10 cellular contexts compared by ENCODE assay signal in the genomic region with DNA sequence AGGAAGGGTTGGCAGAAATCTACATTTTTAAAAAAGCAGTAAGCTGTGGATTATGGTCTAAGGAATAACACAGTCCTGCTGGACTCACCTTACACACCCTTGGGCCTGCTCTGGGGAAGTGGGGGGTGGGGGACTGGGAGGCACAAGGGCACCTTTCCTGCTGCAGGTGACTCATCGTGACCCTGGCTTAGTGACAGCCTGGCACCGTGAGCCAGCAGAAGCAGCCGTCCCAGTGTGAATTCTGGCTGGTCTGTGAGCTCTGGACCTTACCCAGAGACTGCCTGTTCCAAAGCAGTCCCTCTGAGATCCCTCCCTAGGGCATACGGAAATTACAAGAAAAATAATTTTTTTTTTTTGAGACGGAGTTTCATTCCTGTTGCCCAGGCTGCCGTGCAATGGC. TPM values are rescaled to one million over a fixed set of nuclear protein-coding genes. Genes with fewer than 3 reads are reported as not detected.
DNase-seq lines count a peak whose midpoint lies in the region; ATAC-seq and TF ChIP-seq lines count a peak whose summit lies in the region.
"Had no signal": no experiment of that assay in that cellular context is flagged by ENCODE, and none has a peak within 500 bp of the region (broad histone marks: within the 10 kb centered on the region; RNA-seq: fewer than 3 reads in every experiment).

No MANE protein-coding gene starts in this region.

- no peaks in the 10 kb centered on the region; the same call in 1 of the 2 replicates for H4K20me1 ChIP-seq in GM23338 (replicated peaks; ENCODE audit: insufficient read depth)

- BruUV-seq in A673 (replicated peaks; lab: Mats Ljungman, UMichigan), result no TSS peak

- H3K36me3 Mint-ChIP-seq in GM23338 (ENCODE audit: low read depth), result peaks cover 12% of the 10 kb centered on the region; the same call in 2 of the 3 replicates

- POLR2A ChIA-PET in A673 (lab: Charles Lee; ENCODE audit: low non-redundant PET), result interaction anchor here (0.5 to 0.7 kb wide), 2 partner anchors 43 to 91 kb away, joined by 4 read pairs; no protein-coding TSS in a partner anchor

- H3K9me3 ChIP-seq in A673 (ENCODE audit: low read depth, low read length, poor library complexity, severe bottlenecking) (no peaks in the 10 kb centered on the region), lung (ENCODE audit: control insufficient read depth in 2 of 2, insufficient read depth in 1 of 2, low read length in 1 of 2) (no peaks in the 10 kb centered on the region)

- H3K27me3 ChIP-seq in A673 (replicated peaks; ENCODE audit: insufficient read depth, low read depth, low read length, poor library complexity), result no peaks in the 10 kb centered on the region
- H3K27me3 ChIP-seq in lung (ENCODE audit: control insufficient read depth, insufficient read depth), result no peaks in the 10 kb centered on the region
- H3K27me3 ChIP-seq in GM23338 (ENCODE audit: insufficient read depth), result no peaks in the 10 kb centered on the region

- H3K36me3 ChIP-seq in A673 (ENCODE audit: insufficient read depth, low read length, poor library complexity, severe bottlenecking) (peaks cover 11% of the 10 kb centered on the region), lung (ENCODE audit: control insufficient read depth in 2 of 2, insufficient read depth in 2 of 2, low read length in 2 of 2) (peaks cover 2 to 9% of the 10 kb centered on the region in 2 donors), GM23338 (ENCODE audit: insufficient read depth) (no peaks in the 10 kb centered on the region)

- H3K9me2 ChIP-seq in GM23338 (ENCODE audit: insufficient read depth), result no peaks in the 10 kb centered on the region

- WGBS in lung, 2 donors, result 30 to 55% methylated on average over 6 of the region's 6 CpGs

- H3K27ac Mint-ChIP-seq in GM23338, result no peak overlapping the region

- H3K9me3 Mint-ChIP-seq in GM23338, result no peaks in the 10 kb centered on the region

- peak overlapping the region; percentile 10 for H3K27ac ChIP-seq in A673 (ENCODE audit: low read depth, low read length, poor library complexity, severe bottlenecking)
- H3K27ac ChIP-seq in lung (ENCODE audit: low read depth in 1 of 2, low read length in 1 of 2), result peak overlapping the region in 1 of 2 donors; percentile 84
- H3K27ac ChIP-seq in GM23338 (ENCODE audit: low read depth), result no peak overlapping the region

- no peak for DNase-seq in A673 (ENCODE audit: low spot score)
- peak; percentile 39 for DNase-seq in LHCN-M2 (ENCODE audit: low read depth)
- peak; percentile 15 for DNase-seq in epidermal melanocyte (ENCODE audit: insufficient read length, low spot score)
- peak; percentile 74 for DNase-seq in lung (ENCODE audit: low spot score)
- DNase-seq in NCI-H748 treated with DMSO at 0.1 percent for 48 hours (lab: John Stamatoyannopoulos, UW), result no peak
- DNase-seq in GM23338 (ENCODE audit: low spot score), result no peak
- DNase-seq in activated CD8-positive, alpha-beta memory T cell treated with anti-CD3 and anti-CD28 coated beads, Interleukin-2, amount 50 U/mL, for 48 hours, result no peak
- DNase-seq: activated naive CD4-positive, alpha-beta T cell; stimulated activated CD4-positive, alpha-beta T cell treated with anti-CD3 and anti-CD28 coated beads, Interleukin-4, amount 100 ng/mL, for 4 hours had no signal

- H3K27me3 Mint-ChIP-seq in GM23338 (ENCODE audit: insufficient read depth, low read depth, poor library complexity), result peaks cover 18% of the 10 kb centered on the region

- CTCF ChIA-PET in A673 (lab: Charles Lee), result no interaction called here

- H3K4me1 ChIP-seq in A673 (ENCODE audit: insufficient read depth, low read length, poor library complexity, severe bottlenecking) (peaks cover 17% of the 10 kb centered on the region), lung (ENCODE audit: control insufficient read depth in 2 of 2, insufficient read depth in 2 of 2, low read length in 2 of 2) (no peaks in the 10 kb centered on the region), GM23338 (ENCODE audit: insufficient read depth) (peaks cover 4% of the 10 kb centered on the region)

- H3K4me3 ChIP-seq in A673 (ENCODE audit: low read depth, low read length, poor library complexity, severe bottlenecking), result no peak overlapping the region
- no peak overlapping the region for H3K4me3 ChIP-seq in lung
- no peak overlapping the region for H3K4me3 ChIP-seq in GM23338

- H3K79me2 ChIP-seq in GM23338 (replicated peaks; ENCODE audit: insufficient read depth), result peaks cover 6% of the 10 kb centered on the region

- no peak overlapping the region for H3K4me3 Mint-ChIP-seq in GM23338

- intact Hi-C loops in A673 (cut with micrococcal nuclease; ENCODE audit: unreplicated experiment), result no loop called here

- TF ChIP-seq CTCF in A673 (conservative IDR thresholded peaks at IDR 0.05; ENCODE audit: low read depth, low read length) (no peak), lung (IDR thresholded peaks at IDR 0.05; ENCODE audit: control extremely low read depth, extremely low read depth) (no peak), GM23338 (conservative IDR thresholded peaks at IDR 0.05; ENCODE audit: low read depth in 2 of 2) (no peak)

- H3K4me1 Mint-ChIP-seq in GM23338, result peaks cover 8% of the 10 kb centered on the region

- H3F3A ChIP-seq in GM23338 (replicated peaks; ENCODE audit: low read depth), result peaks cover 5% of the 10 kb centered on the region

- ATAC-seq in lung (ENCODE audit: insufficient read depth, low FRiP score) (no peak), GM18867 (IDR thresholded peaks at IDR 0.05; ENCODE audit: unreplicated experiment) (no peak), GM23338 (no peak)

- no peak overlapping the region for H2AFZ ChIP-seq in GM23338

- H3K4me2 ChIP-seq in GM23338, result no peak overlapping the region

TF ChIP-seq in GM23338, 12 proteins besides CTCF, POLR2A, EP300 and RAD21:
- TF ChIP-seq POLR2AphosphoS5 (IDR thresholded peaks at IDR 0.05; ENCODE audit: low read depth), result no peak

RNA-seq across cellular contexts. Expression of a gene that starts 4.2 kb away (rescaled TPM):
- 85.9 and 86.5 TPM in 2 replicates for total RNA-seq in A673 (2021)
- 82.8 and 86.6 TPM in 2 replicates for total RNA-seq in LHCN-M2 (2014; rRNA removed)
- polyA plus RNA-seq in LHCN-M2 (2012), result 33.1 TPM
- total RNA-seq in lung, result 10 to 100 TPM; 62.4 to 67.5 TPM
- 10 to 100 TPM; 29.3 to 36.6 TPM for polyA plus RNA-seq in lung
- 59.8 and 61.1 TPM in 2 replicates for total RNA-seq in GM23338 (2014; rRNA removed; shearing (Covaris generic))
- 28.6 and 32.6 TPM in 2 replicates for polyA plus RNA-seq in GM23338 (2016; fragmentation: Nextera tagmentation; extraction: Ambion mirVana)

RNA-seq across cellular contexts. Expression of a gene that starts 32.3 kb away (rescaled TPM):
- total RNA-seq in A673 (2021) (101 and 103 TPM in 2 replicates), LHCN-M2 (2014; rRNA removed) (96.3 and 107 TPM in 2 replicates), lung (100 to 1,000 TPM; 101 to 237 TPM)
- polyA plus RNA-seq in LHCN-M2 (2012), result 216 TPM
- polyA plus RNA-seq in lung (10 to 100 TPM; 73.4 to 78.5 TPM), GM23338 (2016; fragmentation: Nextera tagmentation; extraction: Ambion mirVana) (12.3 and 13.9 TPM in 2 replicates)
- total RNA-seq in GM23338 (2014; rRNA removed; shearing (Covaris generic)), result 35.2 and 57.1 TPM in 2 replicates

RNA-seq across cellular contexts. Expression of a gene that starts 56.2 kb away (rescaled TPM):
- 26.2 and 27.5 TPM in 2 replicates for total RNA-seq in A673 (2021)
- total RNA-seq in LHCN-M2 (2014; rRNA removed), result 27.3 and 30.1 TPM in 2 replicates
- 20.0 TPM for polyA plus RNA-seq in LHCN-M2 (2012)
- total RNA-seq in lung, result 10 to 100 TPM; 46.5 to 76.7 TPM
- 10 to 100 TPM; 33.6 to 35.5 TPM for polyA plus RNA-seq in lung
- total RNA-seq in GM23338 (2014; rRNA removed; shearing (Covaris generic)), result 22.5 and 29.7 TPM in 2 replicates
- polyA plus RNA-seq in GM23338 (2016; fragmentation: Nextera tagmentation; extraction: Ambion mirVana), result 8.4 TPM in 2 replicates

Comparison
In these comparisons a context has a peak if more than half of its experiments do, and no peak if none do; other contexts are left out.
1. DNase-seq: peak in LHCN-M2 (single experiment), epidermal melanocyte (single experiment) and lung (single experiment); none in A673 (single experiment), NCI-H748 treated with DMSO at 0.1 percent for 48 hours (single experiment), GM23338 (single experiment) and activated CD8-positive, alpha-beta memory T cell treated with anti-CD3 and anti-CD28 coated beads, Interleukin-2, amount 50 U/mL, for 48 hours (single experiment).